In the genomic region with DNA sequence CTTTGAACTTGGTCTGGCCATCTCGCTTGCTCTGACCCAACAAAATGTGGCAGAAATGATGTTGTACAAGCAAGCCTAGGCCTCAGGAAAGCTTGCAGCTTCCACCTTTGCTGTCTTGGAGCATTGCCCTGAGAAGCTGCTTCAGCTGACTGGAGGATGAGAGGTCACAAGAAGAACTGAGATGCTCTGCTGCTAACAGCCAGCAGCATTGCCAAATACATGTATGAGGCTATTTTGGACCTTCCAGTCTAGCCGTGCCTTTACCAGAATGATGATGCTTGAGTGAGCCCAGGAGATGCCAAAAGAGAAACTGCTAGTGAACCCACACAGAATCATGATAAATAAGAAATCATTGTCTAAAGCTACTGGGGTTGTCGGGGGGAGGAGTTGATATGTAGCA, we compare ENCODE assay signal across 3 cellular contexts.
TF ChIP-seq lines count a peak whose summit lies in the region.

No MANE protein-coding gene starts in this region.

TF ChIP-seq in A549, 52 proteins besides CTCF, POLR2A, EP300 and RAD21 (continues in another document):
- no peak for TF ChIP-seq EHF (CRISPR knock-in tag; IDR thresholded peaks at IDR 0.05)
- no peak for TF ChIP-seq RNF2 (IDR thresholded peaks at IDR 0.05; ENCODE audit: borderline replicate concordance, low read depth)
- TF ChIP-seq, protein P1, sequence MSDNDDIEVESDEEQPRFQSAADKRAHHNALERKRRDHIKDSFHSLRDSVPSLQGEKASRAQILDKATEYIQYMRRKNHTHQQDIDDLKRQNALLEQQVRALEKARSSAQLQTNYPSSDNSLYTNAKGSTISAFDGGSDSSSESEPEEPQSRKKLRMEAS (IDR thresholded peaks at IDR 0.05) = no peak
- TF ChIP-seq TP53 (CRISPR knock-in tag; IDR thresholded peaks at IDR 0.05) = no peak
- TF ChIP-seq, protein P2, sequence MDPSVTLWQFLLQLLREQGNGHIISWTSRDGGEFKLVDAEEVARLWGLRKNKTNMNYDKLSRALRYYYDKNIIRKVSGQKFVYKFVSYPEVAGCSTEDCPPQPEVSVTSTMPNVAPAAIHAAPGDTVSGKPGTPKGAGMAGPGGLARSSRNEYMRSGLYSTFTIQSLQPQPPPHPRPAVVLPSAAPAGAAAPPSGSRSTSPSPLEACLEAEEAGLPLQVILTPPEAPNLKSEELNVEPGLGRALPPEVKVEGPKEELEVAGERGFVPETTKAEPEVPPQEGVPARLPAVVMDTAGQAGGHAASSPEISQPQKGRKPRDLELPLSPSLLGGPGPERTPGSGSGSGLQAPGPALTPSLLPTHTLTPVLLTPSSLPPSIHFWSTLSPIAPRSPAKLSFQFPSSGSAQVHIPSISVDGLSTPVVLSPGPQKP (IDR thresholded peaks at IDR 0.05; ENCODE audit: low read depth, low read length) = no peak
- no peak for TF ChIP-seq MYC (IDR thresholded peaks at IDR 0.05; ENCODE audit: borderline replicate concordance, low read length)
- TF ChIP-seq SREBF2 (IDR thresholded peaks at IDR 0.05) = no peak
- TF ChIP-seq CEBPB (IDR thresholded peaks at IDR 0.05) = no peak
- no peak for TF ChIP-seq JUN (IDR thresholded peaks at IDR 0.05)
- no peak for TF ChIP-seq ZSCAN20 (CRISPR knock-in tag; IDR thresholded peaks at IDR 0.05)
- TF ChIP-seq ZC3H11A (IDR thresholded peaks at IDR 0.05) = no peak
- no peak for TF ChIP-seq HOXB13 (CRISPR knock-in tag; IDR thresholded peaks at IDR 0.05; ENCODE audit: low read depth)
- TF ChIP-seq, protein P3, sequence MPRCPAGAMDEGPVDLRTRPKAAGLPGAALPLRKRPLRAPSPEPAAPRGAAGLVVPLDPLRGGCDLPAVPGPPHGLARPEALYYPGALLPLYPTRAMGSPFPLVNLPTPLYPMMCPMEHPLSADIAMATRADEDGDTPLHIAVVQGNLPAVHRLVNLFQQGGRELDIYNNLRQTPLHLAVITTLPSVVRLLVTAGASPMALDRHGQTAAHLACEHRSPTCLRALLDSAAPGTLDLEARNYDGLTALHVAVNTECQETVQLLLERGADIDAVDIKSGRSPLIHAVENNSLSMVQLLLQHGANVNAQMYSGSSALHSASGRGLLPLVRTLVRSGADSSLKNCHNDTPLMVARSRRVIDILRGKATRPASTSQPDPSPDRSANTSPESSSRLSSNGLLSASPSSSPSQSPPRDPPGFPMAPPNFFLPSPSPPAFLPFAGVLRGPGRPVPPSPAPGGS (IDR thresholded peaks at IDR 0.05) = no peak
- no peak for TF ChIP-seq KDM5A (IDR thresholded peaks at IDR 0.05)
- TF ChIP-seq, protein P4, sequence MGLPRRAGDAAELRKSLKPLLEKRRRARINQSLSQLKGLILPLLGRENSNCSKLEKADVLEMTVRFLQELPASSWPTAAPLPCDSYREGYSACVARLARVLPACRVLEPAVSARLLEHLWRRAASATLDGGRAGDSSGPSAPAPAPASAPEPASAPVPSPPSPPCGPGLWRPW (IDR thresholded peaks at IDR 0.05) = no peak
- TF ChIP-seq NR3C1 (IDR thresholded peaks at IDR 0.05) = no peak
- TF ChIP-seq KDM1A (IDR thresholded peaks at IDR 0.05; ENCODE audit: low read depth) = no peak
- TF ChIP-seq POLR2AphosphoS2 (conservative IDR thresholded peaks at IDR 0.05; ENCODE audit: low read length) = no peak
- no peak for TF ChIP-seq MAZ (IDR thresholded peaks at IDR 0.05; ENCODE audit: borderline replicate concordance, low read depth, low read length)

TF ChIP-seq in SK-N-SH, 30 proteins besides CTCF, POLR2A, EP300 and RAD21:
- TF ChIP-seq, protein P5, sequence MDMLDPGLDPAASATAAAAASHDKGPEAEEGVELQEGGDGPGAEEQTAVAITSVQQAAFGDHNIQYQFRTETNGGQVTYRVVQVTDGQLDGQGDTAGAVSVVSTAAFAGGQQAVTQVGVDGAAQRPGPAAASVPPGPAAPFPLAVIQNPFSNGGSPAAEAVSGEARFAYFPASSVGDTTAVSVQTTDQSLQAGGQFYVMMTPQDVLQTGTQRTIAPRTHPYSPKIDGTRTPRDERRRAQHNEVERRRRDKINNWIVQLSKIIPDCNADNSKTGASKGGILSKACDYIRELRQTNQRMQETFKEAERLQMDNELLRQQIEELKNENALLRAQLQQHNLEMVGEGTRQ (IDR thresholded peaks at IDR 0.05; ENCODE audit: borderline replicate concordance, low read depth, low read length) = 0 out of 2 replicates have a peak, but pooled peaks have one; percentile 3
- TF ChIP-seq RFX5 (IDR thresholded peaks at IDR 0.05; ENCODE audit: low read length) (no peak), SIN3A (IDR thresholded peaks at IDR 0.05; ENCODE audit: borderline replicate concordance, low read depth, low read length) (no peak)

TF ChIP-seq in GM23338, 12 proteins besides CTCF, POLR2A, EP300 and RAD21:
- TF ChIP-seq, protein P6, sequence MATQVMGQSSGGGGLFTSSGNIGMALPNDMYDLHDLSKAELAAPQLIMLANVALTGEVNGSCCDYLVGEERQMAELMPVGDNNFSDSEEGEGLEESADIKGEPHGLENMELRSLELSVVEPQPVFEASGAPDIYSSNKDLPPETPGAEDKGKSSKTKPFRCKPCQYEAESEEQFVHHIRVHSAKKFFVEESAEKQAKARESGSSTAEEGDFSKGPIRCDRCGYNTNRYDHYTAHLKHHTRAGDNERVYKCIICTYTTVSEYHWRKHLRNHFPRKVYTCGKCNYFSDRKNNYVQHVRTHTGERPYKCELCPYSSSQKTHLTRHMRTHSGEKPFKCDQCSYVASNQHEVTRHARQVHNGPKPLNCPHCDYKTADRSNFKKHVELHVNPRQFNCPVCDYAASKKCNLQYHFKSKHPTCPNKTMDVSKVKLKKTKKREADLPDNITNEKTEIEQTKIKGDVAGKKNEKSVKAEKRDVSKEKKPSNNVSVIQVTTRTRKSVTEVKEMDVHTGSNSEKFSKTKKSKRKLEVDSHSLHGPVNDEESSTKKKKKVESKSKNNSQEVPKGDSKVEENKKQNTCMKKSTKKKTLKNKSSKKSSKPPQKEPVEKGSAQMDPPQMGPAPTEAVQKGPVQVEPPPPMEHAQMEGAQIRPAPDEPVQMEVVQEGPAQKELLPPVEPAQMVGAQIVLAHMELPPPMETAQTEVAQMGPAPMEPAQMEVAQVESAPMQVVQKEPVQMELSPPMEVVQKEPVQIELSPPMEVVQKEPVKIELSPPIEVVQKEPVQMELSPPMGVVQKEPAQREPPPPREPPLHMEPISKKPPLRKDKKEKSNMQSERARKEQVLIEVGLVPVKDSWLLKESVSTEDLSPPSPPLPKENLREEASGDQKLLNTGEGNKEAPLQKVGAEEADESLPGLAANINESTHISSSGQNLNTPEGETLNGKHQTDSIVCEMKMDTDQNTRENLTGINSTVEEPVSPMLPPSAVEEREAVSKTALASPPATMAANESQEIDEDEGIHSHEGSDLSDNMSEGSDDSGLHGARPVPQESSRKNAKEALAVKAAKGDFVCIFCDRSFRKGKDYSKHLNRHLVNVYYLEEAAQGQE (IDR thresholded peaks at IDR 0.05; ENCODE audit: unreplicated experiment) = no peak
- TF ChIP-seq NANOG (IDR thresholded peaks at IDR 0.05; ENCODE audit: borderline replicate concordance) (no peak), EZH2 (IDR thresholded peaks at IDR 0.05; ENCODE audit: low read depth, unreplicated experiment) (no peak), ZNF331 (CRISPR knock-in tag; IDR thresholded peaks at IDR 0.05; ENCODE audit: low read depth) (no peak), JUNB (IDR thresholded peaks at IDR 0.05; ENCODE audit: unreplicated experiment) (no peak), POLR2AphosphoS5 (IDR thresholded peaks at IDR 0.05; ENCODE audit: low read depth) (no peak), CREB1 (CRISPR knock-in tag; IDR thresholded peaks at IDR 0.05; ENCODE audit: low read depth) (no peak), STAT1 (IDR thresholded peaks at IDR 0.05; ENCODE audit: unreplicated experiment) (no peak), ZNF114 (CRISPR knock-in tag; IDR thresholded peaks at IDR 0.05) (no peak)
- TF ChIP-seq, protein P7, sequence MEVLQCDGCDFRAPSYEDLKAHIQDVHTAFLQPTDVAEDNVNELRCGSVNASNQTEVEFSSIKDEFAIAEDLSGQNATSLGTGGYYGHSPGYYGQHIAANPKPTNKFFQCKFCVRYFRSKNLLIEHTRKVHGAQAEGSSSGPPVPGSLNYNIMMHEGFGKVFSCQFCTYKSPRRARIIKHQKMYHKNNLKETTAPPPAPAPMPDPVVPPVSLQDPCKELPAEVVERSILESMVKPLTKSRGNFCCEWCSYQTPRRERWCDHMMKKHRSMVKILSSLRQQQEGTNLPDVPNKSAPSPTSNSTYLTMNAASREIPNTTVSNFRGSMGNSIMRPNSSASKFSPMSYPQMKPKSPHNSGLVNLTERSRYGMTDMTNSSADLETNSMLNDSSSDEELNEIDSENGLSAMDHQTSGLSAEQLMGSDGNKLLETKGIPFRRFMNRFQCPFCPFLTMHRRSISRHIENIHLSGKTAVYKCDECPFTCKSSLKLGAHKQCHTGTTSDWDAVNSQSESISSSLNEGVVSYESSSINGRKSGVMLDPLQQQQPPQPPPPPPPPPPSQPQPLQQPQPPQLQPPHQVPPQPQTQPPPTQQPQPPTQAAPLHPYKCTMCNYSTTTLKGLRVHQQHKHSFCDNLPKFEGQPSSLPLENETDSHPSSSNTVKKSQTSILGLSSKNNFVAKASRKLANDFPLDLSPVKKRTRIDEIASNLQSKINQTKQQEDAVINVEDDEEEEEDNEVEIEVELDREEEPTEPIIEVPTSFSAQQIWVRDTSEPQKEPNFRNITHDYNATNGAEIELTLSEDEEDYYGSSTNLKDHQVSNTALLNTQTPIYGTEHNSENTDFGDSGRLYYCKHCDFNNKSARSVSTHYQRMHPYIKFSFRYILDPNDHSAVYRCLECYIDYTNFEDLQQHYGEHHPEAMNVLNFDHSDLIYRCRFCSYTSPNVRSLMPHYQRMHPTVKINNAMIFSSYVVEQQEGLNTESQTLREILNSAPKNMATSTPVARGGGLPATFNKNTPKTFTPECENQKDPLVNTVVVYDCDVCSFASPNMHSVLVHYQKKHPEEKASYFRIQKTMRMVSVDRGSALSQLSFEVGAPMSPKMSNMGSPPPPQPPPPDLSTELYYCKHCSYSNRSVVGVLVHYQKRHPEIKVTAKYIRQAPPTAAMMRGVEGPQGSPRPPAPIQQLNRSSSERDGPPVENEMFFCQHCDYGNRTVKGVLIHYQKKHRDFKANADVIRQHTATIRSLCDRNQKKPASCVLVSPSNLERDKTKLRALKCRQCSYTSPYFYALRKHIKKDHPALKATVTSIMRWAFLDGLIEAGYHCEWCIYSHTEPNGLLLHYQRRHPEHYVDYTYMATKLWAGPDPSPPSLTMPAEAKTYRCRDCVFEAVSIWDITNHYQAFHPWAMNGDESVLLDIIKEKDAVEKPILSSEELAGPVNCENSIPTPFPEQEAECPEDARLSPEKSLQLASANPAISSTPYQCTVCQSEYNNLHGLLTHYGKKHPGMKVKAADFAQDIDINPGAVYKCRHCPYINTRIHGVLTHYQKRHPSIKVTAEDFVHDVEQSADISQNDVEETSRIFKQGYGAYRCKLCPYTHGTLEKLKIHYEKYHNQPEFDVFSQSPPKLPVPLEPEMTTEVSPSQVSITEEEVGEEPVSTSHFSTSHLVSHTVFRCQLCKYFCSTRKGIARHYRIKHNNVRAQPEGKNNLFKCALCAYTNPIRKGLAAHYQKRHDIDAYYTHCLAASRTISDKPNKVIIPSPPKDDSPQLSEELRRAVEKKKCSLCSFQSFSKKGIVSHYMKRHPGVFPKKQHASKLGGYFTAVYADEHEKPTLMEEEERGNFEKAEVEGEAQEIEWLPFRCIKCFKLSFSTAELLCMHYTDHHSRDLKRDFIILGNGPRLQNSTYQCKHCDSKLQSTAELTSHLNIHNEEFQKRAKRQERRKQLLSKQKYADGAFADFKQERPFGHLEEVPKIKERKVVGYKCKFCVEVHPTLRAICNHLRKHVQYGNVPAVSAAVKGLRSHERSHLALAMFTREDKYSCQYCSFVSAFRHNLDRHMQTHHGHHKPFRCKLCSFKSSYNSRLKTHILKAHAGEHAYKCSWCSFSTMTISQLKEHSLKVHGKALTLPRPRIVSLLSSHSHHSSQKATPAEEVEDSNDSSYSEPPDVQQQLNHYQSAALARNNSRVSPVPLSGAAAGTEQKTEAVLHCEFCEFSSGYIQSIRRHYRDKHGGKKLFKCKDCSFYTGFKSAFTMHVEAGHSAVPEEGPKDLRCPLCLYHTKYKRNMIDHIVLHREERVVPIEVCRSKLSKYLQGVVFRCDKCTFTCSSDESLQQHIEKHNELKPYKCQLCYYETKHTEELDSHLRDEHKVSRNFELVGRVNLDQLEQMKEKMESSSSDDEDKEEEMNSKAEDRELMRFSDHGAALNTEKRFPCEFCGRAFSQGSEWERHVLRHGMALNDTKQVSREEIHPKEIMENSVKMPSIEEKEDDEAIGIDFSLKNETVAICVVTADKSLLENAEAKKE (CRISPR knock-in tag; IDR thresholded peaks at IDR 0.05) = no peak
- TF ChIP-seq, protein P8, sequence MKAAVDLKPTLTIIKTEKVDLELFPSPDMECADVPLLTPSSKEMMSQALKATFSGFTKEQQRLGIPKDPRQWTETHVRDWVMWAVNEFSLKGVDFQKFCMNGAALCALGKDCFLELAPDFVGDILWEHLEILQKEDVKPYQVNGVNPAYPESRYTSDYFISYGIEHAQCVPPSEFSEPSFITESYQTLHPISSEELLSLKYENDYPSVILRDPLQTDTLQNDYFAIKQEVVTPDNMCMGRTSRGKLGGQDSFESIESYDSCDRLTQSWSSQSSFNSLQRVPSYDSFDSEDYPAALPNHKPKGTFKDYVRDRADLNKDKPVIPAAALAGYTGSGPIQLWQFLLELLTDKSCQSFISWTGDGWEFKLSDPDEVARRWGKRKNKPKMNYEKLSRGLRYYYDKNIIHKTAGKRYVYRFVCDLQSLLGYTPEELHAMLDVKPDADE (IDR thresholded peaks at IDR 0.05) = no peak
